Comparison of ENCODE assay signal across 9 cellular contexts in the genomic region with DNA sequence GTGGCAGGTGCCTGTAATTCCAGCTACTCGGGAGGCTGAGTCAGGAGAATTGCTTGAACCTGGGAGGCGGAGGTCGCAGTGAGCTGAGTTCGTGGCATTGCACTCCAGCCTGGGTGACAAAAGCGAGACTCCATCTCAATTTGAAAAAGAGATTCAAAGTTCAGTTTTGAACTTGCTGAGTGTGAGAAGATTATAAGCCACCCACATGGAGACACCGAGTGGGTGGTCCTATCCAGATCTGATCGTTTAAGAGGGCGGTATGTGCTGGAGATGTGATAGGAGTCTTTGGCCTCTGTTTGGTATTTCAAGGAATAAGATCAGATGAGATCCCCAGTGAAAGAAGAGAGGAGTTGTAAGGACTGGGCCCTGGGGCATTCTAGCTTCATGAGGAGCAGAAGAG.
"Had no signal": no experiment of that assay in that cellular context is flagged by ENCODE, and none has a peak within 500 bp of the region (broad histone marks: within the 10 kb centered on the region; RNA-seq: fewer than 3 reads in every experiment).

No MANE protein-coding gene starts in this region.

- H3K27ac ChIP-seq: heart right ventricle had no signal

- H3K4me3 ChIP-seq: heart right ventricle, mucosa of descending colon, tibial nerve had no signal

- ATAC-seq: heart right ventricle, mucosa of descending colon, T-cell had no signal

- H3K9me3 ChIP-seq: heart right ventricle, mucosa of descending colon, tibial nerve had no signal

- DNase-seq: activated CD4-positive, alpha-beta T cell treated with anti-CD3 and anti-CD28 coated beads for 4 hours; activated naive CD4-positive, alpha-beta T cell treated with anti-CD3 and anti-CD28 coated beads, Interleukin-2, amount 10 ng/mL, durations not matched to agents 7 days and 5 days; activated T-cell treated with anti-CD3 and anti-CD28 coated beads, Interleukin-2, amount 50 U/mL, for 48 hours; heart right ventricle; mucosa of descending colon; stimulated activated CD4-positive, alpha-beta T cell treated with anti-CD3 and anti-CD28 coated beads, Interleukin-4, amount 100 ng/mL, for 1 hour; stimulated activated CD8-positive, alpha-beta memory T cell treated with anti-CD3 and anti-CD28 coated beads, Interleukin-4, amount 100 ng/mL, for 48 hours; T-cell had no signal

- H3K4me3 Mint-ChIP-seq: activated naive CD4-positive, alpha-beta T cell treated with anti-CD3 and anti-CD28 coated beads, Interleukin-2, amount 10 ng/mL, durations not matched to agents 7 days and 5 days; T-cell had no signal

- H3K9me3 Mint-ChIP-seq: activated naive CD4-positive, alpha-beta T cell treated with anti-CD3 and anti-CD28 coated beads, Interleukin-2, amount 10 ng/mL, durations not matched to agents 7 days and 5 days; T-cell had no signal

- H3K27me3 ChIP-seq: heart right ventricle, tibial nerve had no signal
